Comparison of ENCODE assay signal across 1 cellular context in the genomic region with DNA sequence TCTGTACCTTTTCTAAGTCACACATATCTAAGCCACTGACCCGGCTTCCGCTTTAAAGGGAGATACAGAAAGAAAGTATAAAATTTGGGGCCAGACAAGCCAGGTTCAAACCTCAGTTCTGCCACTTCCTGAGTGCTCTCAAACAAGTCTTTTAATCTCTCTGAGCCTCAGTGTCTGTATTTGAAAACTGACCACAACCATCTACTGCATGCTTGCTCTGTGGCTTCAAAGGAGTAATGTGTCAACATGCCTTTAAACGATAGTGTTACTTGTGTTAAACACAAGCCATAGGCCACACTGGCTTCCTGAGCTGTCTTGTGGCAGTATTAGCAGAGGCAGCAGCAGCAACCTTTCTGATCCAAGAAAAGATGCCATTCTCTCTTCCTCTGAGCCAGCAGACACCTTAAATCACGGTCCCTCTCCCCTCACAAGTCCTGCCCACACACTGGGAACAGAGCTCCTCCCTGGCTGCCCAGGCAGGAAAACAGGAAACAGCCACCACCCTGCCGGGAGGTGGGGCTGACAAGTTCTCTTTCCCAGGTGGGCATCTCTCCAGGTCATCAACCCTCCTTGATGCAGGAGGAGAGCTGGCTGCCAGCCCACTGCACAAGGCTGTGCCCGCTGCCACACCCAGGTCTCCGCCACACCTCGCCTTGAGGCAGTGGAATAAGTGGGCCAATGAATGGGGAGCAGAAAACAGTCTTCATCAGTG.
TF ChIP-seq lines count a peak whose summit lies in the region.

No MANE protein-coding gene starts in this region.

TF ChIP-seq in HepG2, 621 proteins besides CTCF, POLR2A, EP300 and RAD21 (continued from another document and continues in another):
- TF ChIP-seq NR1H2 (CRISPR knock-in tag; IDR thresholded peaks at IDR 0.05; ENCODE audit: borderline replicate concordance, low read depth) = no peak
- no peak for TF ChIP-seq ZMYM2 (CRISPR knock-in tag; IDR thresholded peaks at IDR 0.05)
- no peak for TF ChIP-seq FOXJ3 (CRISPR knock-in tag; IDR thresholded peaks at IDR 0.05; ENCODE audit: borderline replicate concordance)
- TF ChIP-seq, protein P1, sequence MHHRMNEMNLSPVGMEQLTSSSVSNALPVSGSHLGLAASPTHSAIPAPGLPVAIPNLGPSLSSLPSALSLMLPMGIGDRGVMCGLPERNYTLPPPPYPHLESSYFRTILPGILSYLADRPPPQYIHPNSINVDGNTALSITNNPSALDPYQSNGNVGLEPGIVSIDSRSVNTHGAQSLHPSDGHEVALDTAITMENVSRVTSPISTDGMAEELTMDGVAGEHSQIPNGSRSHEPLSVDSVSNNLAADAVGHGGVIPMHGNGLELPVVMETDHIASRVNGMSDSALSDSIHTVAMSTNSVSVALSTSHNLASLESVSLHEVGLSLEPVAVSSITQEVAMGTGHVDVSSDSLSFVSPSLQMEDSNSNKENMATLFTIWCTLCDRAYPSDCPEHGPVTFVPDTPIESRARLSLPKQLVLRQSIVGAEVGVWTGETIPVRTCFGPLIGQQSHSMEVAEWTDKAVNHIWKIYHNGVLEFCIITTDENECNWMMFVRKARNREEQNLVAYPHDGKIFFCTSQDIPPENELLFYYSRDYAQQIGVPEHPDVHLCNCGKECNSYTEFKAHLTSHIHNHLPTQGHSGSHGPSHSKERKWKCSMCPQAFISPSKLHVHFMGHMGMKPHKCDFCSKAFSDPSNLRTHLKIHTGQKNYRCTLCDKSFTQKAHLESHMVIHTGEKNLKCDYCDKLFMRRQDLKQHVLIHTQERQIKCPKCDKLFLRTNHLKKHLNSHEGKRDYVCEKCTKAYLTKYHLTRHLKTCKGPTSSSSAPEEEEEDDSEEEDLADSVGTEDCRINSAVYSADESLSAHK (CRISPR knock-in tag; IDR thresholded peaks at IDR 0.05; ENCODE audit: borderline replicate concordance) = no peak
- no peak for TF ChIP-seq GZF1 (CRISPR knock-in tag; IDR thresholded peaks at IDR 0.05)
- 0 out of 2 replicates have a peak, but pooled peaks have one; percentile 21 for TF ChIP-seq ZKSCAN8 (CRISPR knock-in tag; IDR thresholded peaks at IDR 0.05; ENCODE audit: borderline replicate concordance)
- TF ChIP-seq KLF13 (CRISPR knock-in tag; IDR thresholded peaks at IDR 0.05) = no peak
- TF ChIP-seq ZEB1 (IDR thresholded peaks at IDR 0.05; ENCODE audit: insufficient replicate concordance, low read depth) = no peak
- TF ChIP-seq GFI1 (CRISPR knock-in tag; IDR thresholded peaks at IDR 0.05; ENCODE audit: borderline replicate concordance) = peak; percentile 91
- no peak for TF ChIP-seq ZNF569 (CRISPR knock-in tag; IDR thresholded peaks at IDR 0.05; ENCODE audit: borderline replicate concordance)
- TF ChIP-seq ZNF329 (CRISPR knock-in tag; IDR thresholded peaks at IDR 0.05; ENCODE audit: low read depth) = no peak
- TF ChIP-seq ZBTB38 (CRISPR knock-in tag; IDR thresholded peaks at IDR 0.05) = no peak
- TF ChIP-seq ATF7 (IDR thresholded peaks at IDR 0.05) = no peak
- TF ChIP-seq ATF7 (CRISPR knock-in tag; IDR thresholded peaks at IDR 0.05) = 0 out of 2 replicates have a peak, but pooled peaks have one; percentile 21
- TF ChIP-seq CBX2 (IDR thresholded peaks at IDR 0.05; ENCODE audit: low read depth, low read length) = no peak
- TF ChIP-seq CBX2 (CRISPR knock-in tag; IDR thresholded peaks at IDR 0.05; ENCODE audit: low read depth) = no peak
- no peak for TF ChIP-seq TRIM22 (IDR thresholded peaks at IDR 0.05)
- peak; percentile 60; the same call in 1 of the 2 replicates for TF ChIP-seq FOXK1 (CRISPR knock-in tag; IDR thresholded peaks at IDR 0.05; ENCODE audit: borderline replicate concordance, low read depth)
- no peak for TF ChIP-seq ZNF629 (CRISPR knock-in tag; conservative IDR thresholded peaks at IDR 0.05)
- TF ChIP-seq ZZZ3 (CRISPR knock-in tag; IDR thresholded peaks at IDR 0.05; ENCODE audit: borderline replicate concordance) = no peak
- TF ChIP-seq NRL (CRISPR knock-in tag; IDR thresholded peaks at IDR 0.05; ENCODE audit: borderline replicate concordance) = no peak
- no peak for TF ChIP-seq GATA4 (IDR thresholded peaks at IDR 0.05; ENCODE audit: borderline replicate concordance, low read depth)
- TF ChIP-seq ZNF792 (CRISPR knock-in tag; IDR thresholded peaks at IDR 0.05) = 0 out of 2 replicates have a peak, but pooled peaks have one; percentile 34
- TF ChIP-seq, protein P2, sequence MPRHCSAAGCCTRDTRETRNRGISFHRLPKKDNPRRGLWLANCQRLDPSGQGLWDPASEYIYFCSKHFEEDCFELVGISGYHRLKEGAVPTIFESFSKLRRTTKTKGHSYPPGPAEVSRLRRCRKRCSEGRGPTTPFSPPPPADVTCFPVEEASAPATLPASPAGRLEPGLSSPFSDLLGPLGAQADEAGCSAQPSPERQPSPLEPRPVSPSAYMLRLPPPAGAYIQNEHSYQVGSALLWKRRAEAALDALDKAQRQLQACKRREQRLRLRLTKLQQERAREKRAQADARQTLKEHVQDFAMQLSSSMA (CRISPR knock-in tag; IDR thresholded peaks at IDR 0.05) = no peak
- TF ChIP-seq ZNF24 (IDR thresholded peaks at IDR 0.05) = no peak
- TF ChIP-seq ZFAT (CRISPR knock-in tag; conservative IDR thresholded peaks at IDR 0.05) = no peak
- no peak for TF ChIP-seq SRF (IDR thresholded peaks at IDR 0.05; ENCODE audit: low read depth, low read length)
- no peak for TF ChIP-seq BRCA1 (CRISPR knock-in tag; IDR thresholded peaks at IDR 0.05)
- TF ChIP-seq ZNF598 (CRISPR knock-in tag; IDR thresholded peaks at IDR 0.05; ENCODE audit: borderline replicate concordance) = no peak
- TF ChIP-seq ZNF383 (CRISPR knock-in tag; IDR thresholded peaks at IDR 0.05; ENCODE audit: borderline replicate concordance) = no peak
- TF ChIP-seq PRMT3 (CRISPR knock-in tag; IDR thresholded peaks at IDR 0.05; ENCODE audit: borderline replicate concordance, low read depth) = no peak
- TF ChIP-seq MYC (CRISPR knock-in tag; IDR thresholded peaks at IDR 0.05; ENCODE audit: borderline replicate concordance) = no peak
- TF ChIP-seq, protein P3, sequence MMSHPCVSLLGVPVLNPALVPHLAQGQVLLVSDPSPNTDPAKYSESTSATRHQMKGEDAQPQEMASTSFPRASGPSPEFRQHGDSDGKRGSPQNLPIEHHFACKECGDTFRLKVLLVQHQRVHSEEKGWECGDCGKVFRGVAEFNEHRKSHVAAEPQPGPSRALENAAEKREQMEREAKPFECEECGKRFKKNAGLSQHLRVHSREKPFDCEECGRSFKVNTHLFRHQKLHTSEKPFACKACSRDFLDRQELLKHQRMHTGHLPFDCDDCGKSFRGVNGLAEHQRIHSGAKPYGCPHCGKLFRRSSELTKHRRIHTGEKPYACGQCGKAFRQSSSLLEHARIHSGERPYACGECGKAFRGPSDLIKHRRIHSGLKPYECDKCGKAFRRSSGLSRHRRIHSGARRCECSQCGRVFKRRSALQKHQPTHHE (CRISPR knock-in tag; IDR thresholded peaks at IDR 0.05; ENCODE audit: borderline replicate concordance) = no peak
- TF ChIP-seq MTA1 (CRISPR knock-in tag; IDR thresholded peaks at IDR 0.05; ENCODE audit: borderline replicate concordance) = no peak
- no peak for TF ChIP-seq NFE2L2 (IDR thresholded peaks at IDR 0.05; ENCODE audit: low read length)
- TF ChIP-seq ZNF878 (CRISPR knock-in tag; IDR thresholded peaks at IDR 0.05) = no peak
- no peak for TF ChIP-seq ZFP41 (CRISPR knock-in tag; IDR thresholded peaks at IDR 0.05; ENCODE audit: borderline replicate concordance)
- no peak for TF ChIP-seq RARG (CRISPR knock-in tag; IDR thresholded peaks at IDR 0.05; ENCODE audit: low read depth)
- TF ChIP-seq LCORL (IDR thresholded peaks at IDR 0.05) = no peak
- TF ChIP-seq LCORL (CRISPR knock-in tag; IDR thresholded peaks at IDR 0.05) = no peak
- TF ChIP-seq SOX5 (CRISPR knock-in tag; IDR thresholded peaks at IDR 0.05; ENCODE audit: borderline replicate concordance) = peak; percentile 60; the same call in 1 of the 2 replicates
- TF ChIP-seq MXD3 (CRISPR knock-in tag; IDR thresholded peaks at IDR 0.05) = no peak
- no peak for TF ChIP-seq ZNF432 (CRISPR knock-in tag; IDR thresholded peaks at IDR 0.05; ENCODE audit: borderline replicate concordance)
- TF ChIP-seq, protein P4, sequence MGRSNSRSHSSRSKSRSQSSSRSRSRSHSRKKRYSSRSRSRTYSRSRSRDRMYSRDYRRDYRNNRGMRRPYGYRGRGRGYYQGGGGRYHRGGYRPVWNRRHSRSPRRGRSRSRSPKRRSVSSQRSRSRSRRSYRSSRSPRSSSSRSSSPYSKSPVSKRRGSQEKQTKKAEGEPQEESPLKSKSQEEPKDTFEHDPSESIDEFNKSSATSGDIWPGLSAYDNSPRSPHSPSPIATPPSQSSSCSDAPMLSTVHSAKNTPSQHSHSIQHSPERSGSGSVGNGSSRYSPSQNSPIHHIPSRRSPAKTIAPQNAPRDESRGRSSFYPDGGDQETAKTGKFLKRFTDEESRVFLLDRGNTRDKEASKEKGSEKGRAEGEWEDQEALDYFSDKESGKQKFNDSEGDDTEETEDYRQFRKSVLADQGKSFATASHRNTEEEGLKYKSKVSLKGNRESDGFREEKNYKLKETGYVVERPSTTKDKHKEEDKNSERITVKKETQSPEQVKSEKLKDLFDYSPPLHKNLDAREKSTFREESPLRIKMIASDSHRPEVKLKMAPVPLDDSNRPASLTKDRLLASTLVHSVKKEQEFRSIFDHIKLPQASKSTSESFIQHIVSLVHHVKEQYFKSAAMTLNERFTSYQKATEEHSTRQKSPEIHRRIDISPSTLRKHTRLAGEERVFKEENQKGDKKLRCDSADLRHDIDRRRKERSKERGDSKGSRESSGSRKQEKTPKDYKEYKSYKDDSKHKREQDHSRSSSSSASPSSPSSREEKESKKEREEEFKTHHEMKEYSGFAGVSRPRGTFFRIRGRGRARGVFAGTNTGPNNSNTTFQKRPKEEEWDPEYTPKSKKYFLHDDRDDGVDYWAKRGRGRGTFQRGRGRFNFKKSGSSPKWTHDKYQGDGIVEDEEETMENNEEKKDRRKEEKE (IDR thresholded peaks at IDR 0.05) = no peak
- TF ChIP-seq ZNF367 (CRISPR knock-in tag; IDR thresholded peaks at IDR 0.05; ENCODE audit: borderline replicate concordance) = no peak
- no peak for TF ChIP-seq ZNF224 (CRISPR knock-in tag; IDR thresholded peaks at IDR 0.05)
- TF ChIP-seq PHB2 (IDR thresholded peaks at IDR 0.05; ENCODE audit: partially characterized antibody) = no peak
- no peak for TF ChIP-seq ATF5 (CRISPR knock-in tag; IDR thresholded peaks at IDR 0.05; ENCODE audit: low read depth)
- no peak for TF ChIP-seq ZNF83 (CRISPR knock-in tag; IDR thresholded peaks at IDR 0.05; ENCODE audit: borderline replicate concordance)
- no peak for TF ChIP-seq PHF8 (CRISPR knock-in tag; IDR thresholded peaks at IDR 0.05)
- TF ChIP-seq, protein P5, sequence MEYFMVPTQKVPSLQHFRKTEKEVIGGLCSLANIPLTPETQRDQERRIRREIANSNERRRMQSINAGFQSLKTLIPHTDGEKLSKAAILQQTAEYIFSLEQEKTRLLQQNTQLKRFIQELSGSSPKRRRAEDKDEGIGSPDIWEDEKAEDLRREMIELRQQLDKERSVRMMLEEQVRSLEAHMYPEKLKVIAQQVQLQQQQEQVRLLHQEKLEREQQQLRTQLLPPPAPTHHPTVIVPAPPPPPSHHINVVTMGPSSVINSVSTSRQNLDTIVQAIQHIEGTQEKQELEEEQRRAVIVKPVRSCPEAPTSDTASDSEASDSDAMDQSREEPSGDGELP (IDR thresholded peaks at IDR 0.05; ENCODE audit: borderline replicate concordance, low read depth) = no peak
- TF ChIP-seq ZNF547 (CRISPR knock-in tag; IDR thresholded peaks at IDR 0.05) = no peak
- no peak for TF ChIP-seq ZNF639 (CRISPR knock-in tag; conservative IDR thresholded peaks at IDR 0.05)
- no peak for TF ChIP-seq LRRFIP1 (CRISPR knock-in tag; conservative IDR thresholded peaks at IDR 0.05)
- TF ChIP-seq ZNF781 (CRISPR knock-in tag; IDR thresholded peaks at IDR 0.05; ENCODE audit: borderline replicate concordance, not compliant biosample characterization) = no peak
